Comparison of ENCODE assay signal across 7 cellular contexts in the genomic region with DNA sequence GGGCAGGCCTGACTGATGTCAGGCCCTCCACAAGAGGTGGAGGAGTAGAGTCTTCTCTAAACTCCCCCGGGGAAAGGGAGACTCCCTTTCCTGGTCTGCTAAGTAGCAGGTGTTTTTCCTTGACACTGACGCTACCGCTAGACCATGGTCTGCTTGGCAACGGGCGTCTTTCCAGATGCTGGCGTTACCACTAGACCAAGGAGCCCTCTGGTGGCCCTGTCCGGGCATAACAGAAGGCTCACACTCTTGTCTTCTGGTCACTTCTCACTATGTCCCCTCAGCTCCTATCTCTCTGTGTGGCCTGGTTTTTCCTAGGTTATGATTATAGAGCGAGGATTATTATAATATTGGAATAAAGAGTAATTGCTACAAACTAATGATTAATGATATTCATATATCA.
DNase-seq lines count a peak whose midpoint lies in the region; ATAC-seq and TF ChIP-seq lines count a peak whose summit lies in the region.
"Not testable (repeated sequence)": the region's sequence is repeated elsewhere in the genome, so short reads cannot be mapped to it uniquely, and the experiment has no call there.

No MANE protein-coding gene starts in this region.

- not testable (repeated sequence) for TF ChIP-seq POLR2A in HCT116 (IDR thresholded peaks at IDR 0.05; ENCODE audit: borderline replicate concordance, extremely low read depth, insufficient read depth, insufficient read length)

- ATAC-seq in HCT116, foreskin keratinocyte: not testable (repeated sequence)

- peaks cover 2 to 14% of the 10 kb centered on the region in 2 donors for H3K36me3 Mint-ChIP-seq in CD14-positive monocyte
- H3K36me3 Mint-ChIP-seq in MCF 10A (ENCODE audit: insufficient read depth, unreplicated experiment), result not testable (repeated sequence)

- RAD21 ChIA-PET in HCT116 (lab: Charles Lee; ENCODE audit: low non-redundant PET in 1 of 2, low total read pairs in 2 of 2, uncharacterized antibody in 2 of 2, unreplicated experiment in 2 of 2), result not testable (repeated sequence)

- not testable (repeated sequence) for H3K9me2 ChIP-seq in HCT116 (ENCODE audit: insufficient read depth); OCI-LY7 (ENCODE audit: insufficient read depth, low read length)

- not testable (repeated sequence) for H3K9me3 ChIP-seq in HCT116 (ENCODE audit: control insufficient read depth in 1 of 2, insufficient read depth in 1 of 2, low read depth in 1 of 2, low read length in 2 of 2); OCI-LY7 (ENCODE audit: low read length); WERI-Rb-1 (ENCODE audit: severe bottlenecking)

- not testable (repeated sequence) for DNase-seq in CD14-positive monocyte (ENCODE audit: low spot score); HCT116 (ENCODE audit: low read depth, low spot score); OCI-LY7 (ENCODE audit: low spot score); foreskin keratinocyte
- DNase-seq in WERI-Rb-1, result peak; percentile 32
- DNase-seq in MCF 10A (ENCODE audit: unreplicated experiment), result peak; percentile 35
- DNase-seq in posterior cingulate gyrus, result peak in 6 of 10 donors; percentile 21 to 86 (median 52)

- peak; percentile 35; the same call in 1 of the 2 replicates for TF ChIP-seq RAD21 in HCT116 (IDR thresholded peaks at IDR 0.05; ENCODE audit: low read depth)

- H3K27me3 Mint-ChIP-seq in CD14-positive monocyte (ENCODE audit: low read depth in 3 of 3); MCF 10A (ENCODE audit: insufficient read depth, unreplicated experiment): not testable (repeated sequence)

- BruUV-seq in HCT116 (replicated peaks; lab: Mats Ljungman, UMichigan); OCI-LY7 (replicated peaks; lab: Mats Ljungman, UMichigan); MCF 10A (replicated peaks; lab: Mats Ljungman, UMichigan): not testable (repeated sequence)

- not testable (repeated sequence) for H2AFZ ChIP-seq in HCT116 (ENCODE audit: low read depth, low read length, poor library complexity, severe bottlenecking); OCI-LY7 (ENCODE audit: low read length)

- H4K20me1 ChIP-seq in HCT116 (ENCODE audit: insufficient read depth); OCI-LY7 (ENCODE audit: insufficient read depth, low read length): not testable (repeated sequence)

- not testable (repeated sequence) for H3K27me3 ChIP-seq in HCT116 (ENCODE audit: insufficient read depth, low read length); WERI-Rb-1 (ENCODE audit: insufficient read depth, low read depth, severe bottlenecking); foreskin keratinocyte

- H3K27ac ChIP-seq in HCT116 (ENCODE audit: low read depth, low read length); OCI-LY7 (ENCODE audit: low read depth, low read length, poor library complexity, severe bottlenecking); WERI-Rb-1; foreskin keratinocyte: not testable (repeated sequence)

- not testable (repeated sequence) for H3K4me2 ChIP-seq in HCT116 (ENCODE audit: low read length); OCI-LY7 (ENCODE audit: low read length)

- H3K79me2 ChIP-seq in HCT116 (ENCODE audit: insufficient read depth, low read length) (peaks cover 25% of the 10 kb centered on the region; the same call in 1 of the 2 replicates), OCI-LY7 (ENCODE audit: insufficient read depth, low read depth, low read length) (peaks cover 13% of the 10 kb centered on the region; the same call in 1 of the 2 replicates)

- CTCF ChIA-PET in HCT116 (lab: Charles Lee), result interaction anchor here (0.6 kb wide), 1 partner anchor 356 kb away, joined by 3 read pairs; no protein-coding TSS in a partner anchor
- CTCF ChIA-PET in OCI-LY7 (lab: Charles Lee; ENCODE audit: unreplicated experiment), result not testable (repeated sequence)
- CTCF ChIA-PET in MCF 10A (lab: Yijun Ruan, JAX), result interaction anchor here (1.4 kb wide), 1 partner anchor 74 kb away, joined by 7 read pairs; no protein-coding TSS in a partner anchor

- POLR2A ChIA-PET in HCT116 (lab: Charles Lee); MCF 10A (lab: Yijun Ruan, JAX): not testable (repeated sequence)
- POLR2A ChIA-PET in OCI-LY7 (lab: Charles Lee), result interaction anchor here (0.5 to 0.7 kb wide), 2 partner anchors 39 to 414 kb away, joined by 3 read pairs; no protein-coding TSS in a partner anchor

- H3K4me3 ChIP-seq in HCT116 (replicated peaks in 1 of 2; ENCODE audit: low read depth in 1 of 2, low read length in 2 of 2); OCI-LY7 (ENCODE audit: low read depth, low read length, poor library complexity, severe bottlenecking); WERI-Rb-1 (ENCODE audit: low read depth, low read length): not testable (repeated sequence)

- H3K4me1 Mint-ChIP-seq in CD14-positive monocyte; MCF 10A (ENCODE audit: insufficient read depth, unreplicated experiment): not testable (repeated sequence)

- intact Hi-C loops in CD14-positive monocyte (cut with micrococcal nuclease); HCT116 (cut with micrococcal nuclease); OCI-LY7 (cut with micrococcal nuclease; ENCODE audit: unreplicated experiment); MCF 10A (cut with micrococcal nuclease); posterior cingulate gyrus (cut with DNase I): not testable (repeated sequence)

- peak; percentile 35 for TF ChIP-seq CTCF in CD14-positive monocyte (IDR thresholded peaks at IDR 0.05)
- peak in 2 of 3 experiments; percentile 20 to 29; a peak in 3 of 6 replicates for TF ChIP-seq CTCF in HCT116 (IDR thresholded peaks at IDR 0.05 in 2 of 3, conservative IDR thresholded peaks at IDR 0.05 in 1 of 3; ENCODE audit: borderline replicate concordance in 1 of 3, insufficient read depth in 1 of 3, low read depth in 2 of 3, low read length in 2 of 3)
- TF ChIP-seq CTCF in OCI-LY7 (conservative IDR thresholded peaks at IDR 0.05; ENCODE audit: low read length), result peak; percentile 37; the same call in 1 of the 2 replicates
- TF ChIP-seq CTCF in WERI-Rb-1 (IDR thresholded peaks at IDR 0.05; ENCODE audit: low read depth, low read length), result peak; percentile 24; the same call in 1 of the 2 replicates
- peak; percentile 34 for TF ChIP-seq CTCF in MCF 10A (IDR thresholded peaks at IDR 0.05; ENCODE audit: unreplicated experiment)
- TF ChIP-seq CTCF in foreskin keratinocyte (conservative IDR thresholded peaks at IDR 0.05), result peak; percentile 41

- H3K9me3 Mint-ChIP-seq in CD14-positive monocyte; MCF 10A (ENCODE audit: unreplicated experiment): not testable (repeated sequence)

- not testable (repeated sequence) for H3K4me3 Mint-ChIP-seq in CD14-positive monocyte; MCF 10A (ENCODE audit: unreplicated experiment)

- H3K36me3 ChIP-seq in HCT116 (ENCODE audit: control insufficient read depth in 1 of 2, insufficient read depth in 2 of 2, low read length in 2 of 2); OCI-LY7 (ENCODE audit: insufficient read depth, low read length); WERI-Rb-1: not testable (repeated sequence)

- H3K9ac ChIP-seq in HCT116 (ENCODE audit: low read length), result not testable (repeated sequence)

- H3K27ac Mint-ChIP-seq in CD14-positive monocyte, result peak overlapping the region in 1 of 7 donors; percentile 5
- H3K27ac Mint-ChIP-seq in MCF 10A (ENCODE audit: low read depth, unreplicated experiment), result not testable (repeated sequence)

- peaks cover 11 to 19% of the 10 kb centered on the region in 2 experiments for H3K4me1 ChIP-seq in HCT116 (ENCODE audit: control insufficient read depth in 1 of 2, insufficient read depth in 2 of 2, low read length in 2 of 2)
- H3K4me1 ChIP-seq in OCI-LY7 (ENCODE audit: insufficient read depth, low read length, poor library complexity, severe bottlenecking), result peaks cover 11% of the 10 kb centered on the region
- peaks cover 11% of the 10 kb centered on the region for H3K4me1 ChIP-seq in foreskin keratinocyte
